In genomic region chr4:168699224-168699878, GRCh38 we compare ENCODE assay signal across 1 cellular context.
A peak's percentile ranks its signal among the peaks of the same experiment; 100 is the strongest.
TF ChIP-seq lines count a peak whose summit lies in the region.

No MANE protein-coding gene starts in this region.

TF ChIP-seq in HepG2, 621 proteins besides CTCF, POLR2A, EP300 and RAD21 (continued from another document and continues in another):
- TF ChIP-seq ZBTB44 (CRISPR knock-in tag; IDR thresholded peaks at IDR 0.05) (no peak), AHR (CRISPR knock-in tag; IDR thresholded peaks at IDR 0.05) (no peak), ZNF33B (CRISPR knock-in tag; IDR thresholded peaks at IDR 0.05) (no peak), ARNT (IDR thresholded peaks at IDR 0.05) (no peak), ZNF33A (CRISPR knock-in tag; IDR thresholded peaks at IDR 0.05; ENCODE audit: borderline replicate concordance) (no peak), ZBTB37 (CRISPR knock-in tag; IDR thresholded peaks at IDR 0.05) (no peak), MED13 (CRISPR knock-in tag; IDR thresholded peaks at IDR 0.05) (no peak), NFIB (CRISPR knock-in tag; IDR thresholded peaks at IDR 0.05; ENCODE audit: borderline replicate concordance) (no peak), REL (CRISPR knock-in tag; conservative IDR thresholded peaks at IDR 0.05) (no peak), ZBTB33 (CRISPR knock-in tag; IDR thresholded peaks at IDR 0.05) (no peak), MLLT10 (CRISPR knock-in tag; IDR thresholded peaks at IDR 0.05) (no peak), USF2 (IDR thresholded peaks at IDR 0.05; ENCODE audit: low read depth, low read length) (no peak), USF2 (CRISPR knock-in tag; IDR thresholded peaks at IDR 0.05; ENCODE audit: borderline replicate concordance) (no peak), ATF1 (CRISPR knock-in tag; IDR thresholded peaks at IDR 0.05) (no peak), LCORL (IDR thresholded peaks at IDR 0.05) (no peak), LCORL (CRISPR knock-in tag; IDR thresholded peaks at IDR 0.05) (no peak; the same call in 1 of the 2 replicates), ZBTB4 (CRISPR knock-in tag; IDR thresholded peaks at IDR 0.05; ENCODE audit: borderline replicate concordance) (no peak), ZNF740 (CRISPR knock-in tag; IDR thresholded peaks at IDR 0.05) (no peak), ARID5B (CRISPR knock-in tag; IDR thresholded peaks at IDR 0.05) (peak; percentile 84), ZNF512 (CRISPR knock-in tag; IDR thresholded peaks at IDR 0.05) (no peak), FOXA1 (IDR thresholded peaks at IDR 0.05) (peak; percentile 71), FOXA1 (CRISPR knock-in tag; IDR thresholded peaks at IDR 0.05) (peak; percentile 90), REST (IDR thresholded peaks at IDR 0.05; ENCODE audit: borderline replicate concordance in 1 of 2, low read depth in 1 of 2, low read length in 2 of 2) (no peak), PLRG1 (conservative IDR thresholded peaks at IDR 0.05) (no peak), NR2C2 (CRISPR knock-in tag; IDR thresholded peaks at IDR 0.05; ENCODE audit: borderline replicate concordance) (no peak), ZNF780A (CRISPR knock-in tag; IDR thresholded peaks at IDR 0.05) (no peak)
